Comparison of ENCODE assay signal across 7 cellular contexts in genomic region chr9:133275105-133276000, GRCh38. TPM values are rescaled to one million over a fixed set of nuclear protein-coding genes. Genes with fewer than 3 reads are reported as not detected.
DNase-seq lines count a peak whose midpoint lies in the region; ATAC-seq, FAIRE-seq and TF ChIP-seq lines count a peak whose summit lies in the region.

Gene ABO, minus strand, starts transcription at chr9:133275201.

- no TSS peak for BruUV-seq in HepG2 (replicated peaks; lab: Mats Ljungman, UMichigan)

- H3K9me3 Mint-ChIP-seq in stimulated activated naive CD8-positive, alpha-beta T cell treated with anti-CD3 and anti-CD28 coated beads, Interleukin-15, amount 100 ng/mL, for 72 hours, result peaks cover 0 to 7% of the 10 kb centered on the region in 2 donors

- H2AFZ ChIP-seq in HepG2 (ENCODE audit: low read length), result no peak within 1 kb of the TSS

- no peaks in the 10 kb centered on the region for H3K79me2 ChIP-seq in HepG2 (ENCODE audit: insufficient read depth, low read length)

- no peaks in the 10 kb centered on the region for H4K20me1 ChIP-seq in HepG2 (ENCODE audit: insufficient read depth, low read length)

- ATAC-seq in HepG2 (0 out of 3 replicates have a peak, but pooled peaks have one; percentile 35), GM18861 (IDR thresholded peaks at IDR 0.05; ENCODE audit: unreplicated experiment) (no peak)
- ATAC-seq in stimulated activated naive CD8-positive, alpha-beta T cell treated with anti-CD3 and anti-CD28 coated beads, Interleukin-15, amount 100 ng/mL, for 72 hours, result peak; percentile 63

- no peaks in the 10 kb centered on the region for H3K4me1 Mint-ChIP-seq in stimulated activated naive CD8-positive, alpha-beta T cell treated with anti-CD3 and anti-CD28 coated beads, Interleukin-15, amount 100 ng/mL, for 72 hours

- peaks cover 76% of the 10 kb centered on the region for H3K27me3 Mint-ChIP-seq in stimulated activated naive CD8-positive, alpha-beta T cell treated with anti-CD3 and anti-CD28 coated beads, Interleukin-15, amount 100 ng/mL, for 72 hours

- peak within 1 kb of the TSS in 1 of 2 donors; percentile 37 for H3K4me3 Mint-ChIP-seq in stimulated activated naive CD8-positive, alpha-beta T cell treated with anti-CD3 and anti-CD28 coated beads, Interleukin-15, amount 100 ng/mL, for 72 hours

- H3K4me2 ChIP-seq in HepG2 (ENCODE audit: low read depth, low read length), result no peak within 1 kb of the TSS

- H3K4me3 ChIP-seq in HUES6 (ENCODE audit: low read depth, low read length), result peak within 1 kb of the TSS; percentile 65
- H3K4me3 ChIP-seq in colonic mucosa, result peak within 1 kb of the TSS; percentile 65
- no peak within 1 kb of the TSS for H3K4me3 ChIP-seq in HepG2 (replicated peaks in 1 of 3; ENCODE audit: insufficient read depth in 1 of 3, low read depth in 2 of 3, low read length in 3 of 3)

- CTCF ChIA-PET in HepG2 (lab: Yijun Ruan, JAX; ENCODE audit: low intra/inter-chr PET ratio, low total read pairs), result no interaction called here

- peaks cover 12% of the 10 kb centered on the region for H3K9me3 ChIP-seq in HUES6 (ENCODE audit: control insufficient read depth, insufficient read depth, low read depth, low read length)
- no peaks in the 10 kb centered on the region for H3K9me3 ChIP-seq in colonic mucosa
- no peaks in the 10 kb centered on the region for H3K9me3 ChIP-seq in HepG2 (ENCODE audit: low read length)

- H3K36me3 ChIP-seq in HUES6 (ENCODE audit: control insufficient read depth, insufficient read depth, low read length), result no peaks in the 10 kb centered on the region
- H3K36me3 ChIP-seq in colonic mucosa, result no peaks in the 10 kb centered on the region
- H3K36me3 ChIP-seq in HepG2 (replicated peaks in 1 of 2; ENCODE audit: control insufficient read depth in 1 of 2, insufficient read depth in 2 of 2, low read length in 2 of 2), result no peaks in the 10 kb centered on the region

- H3K27ac ChIP-seq in HUES6 (ENCODE audit: low read depth, low read length) (no peak within 1 kb of the TSS), colonic mucosa (peak within 1 kb of the TSS; percentile 96), HepG2 (ENCODE audit: extremely low read length, insufficient read depth, low read length) (no peak within 1 kb of the TSS)

- in situ Hi-C loops in HepG2 (cut with HindIII; ENCODE audit: extremely low pct_ligation_motif_present, low pct_unique_long_range_greater_than_20kb) (no loop called here), KBM-7 (cut with MboI; ENCODE audit: low pct_unique_long_range_greater_than_20kb, low sequenced_read_pairs) (no loop called here)

- no peak for FAIRE-seq in HepG2 (lab: Jason Lieb, UNC)

- H3K9ac ChIP-seq in HUES6 (ENCODE audit: low read length), result peak within 1 kb of the TSS; percentile 48
- H3K9ac ChIP-seq in colonic mucosa (ENCODE audit: low read depth in 2 of 2, low read length in 2 of 2), result peak within 1 kb of the TSS; percentile 89 to 94
- no peak within 1 kb of the TSS for H3K9ac ChIP-seq in HepG2 (ENCODE audit: insufficient read depth, low read depth, low read length)

- intact Hi-C loops in colonic mucosa (cut with DNase I) (no loop called here), HepG2 (cut with micrococcal nuclease; ENCODE audit: unreplicated experiment) (no loop called here)

- POLR2A ChIA-PET in HepG2 (lab: Yijun Ruan, JAX), result no interaction called here

- H3K27me3 ChIP-seq in HUES6 (ENCODE audit: control insufficient read depth, insufficient read depth, low read length) (peaks cover 63% of the 10 kb centered on the region), colonic mucosa (no peaks in the 10 kb centered on the region), HepG2 (ENCODE audit: control insufficient read depth in 1 of 2, insufficient read depth in 2 of 2, low read length in 2 of 2) (peaks cover 0 to 28% of the 10 kb centered on the region in 2 experiments; a peak in 3 of 5 replicates)

- TF ChIP-seq CTCF in colonic mucosa (IDR thresholded peaks at IDR 0.05) (peak; percentile 23), HepG2 (CRISPR knock-in tag; IDR thresholded peaks at IDR 0.05) (no peak)

- DNase-seq in colonic mucosa, result peak; percentile 61
- DNase-seq in HepG2 (ENCODE audit: low spot score), result no peak
- DNase-seq in stimulated activated naive CD8-positive, alpha-beta T cell treated with anti-CD3 and anti-CD28 coated beads, Interleukin-15, amount 100 ng/mL, for 72 hours, result no peak
- DNase-seq in NCI-H187 treated with DMSO at 0.1 percent for 48 hours (lab: John Stamatoyannopoulos, UW), result no peak
- no peak for DNase-seq in KBM-7

- H3K4me1 ChIP-seq in HUES6 (ENCODE audit: control insufficient read depth, insufficient read depth, low read length) (peaks cover 7% of the 10 kb centered on the region), colonic mucosa (no peaks in the 10 kb centered on the region), HepG2 (ENCODE audit: insufficient read depth, low read length) (peaks cover 5% of the 10 kb centered on the region)

- no peak for TF ChIP-seq EP300 in HepG2 (IDR thresholded peaks at IDR 0.05; ENCODE audit: low read depth in 2 of 2, low read length in 2 of 2)
- no peak for TF ChIP-seq EP300 in HepG2 (CRISPR knock-in tag; IDR thresholded peaks at IDR 0.05; ENCODE audit: borderline replicate concordance)

- TF ChIP-seq POLR2A in HepG2 (IDR thresholded peaks at IDR 0.05; ENCODE audit: insufficient read depth in 1 of 2, low read depth in 2 of 2, low read length in 2 of 2), result no peak

- no peak for TF ChIP-seq RAD21 in HepG2 (CRISPR knock-in tag; IDR thresholded peaks at IDR 0.05)

- WGBS in HepG2 (ENCODE audit: low lambda C conversion rate), result 82% methylated on average over 11 of the region's 110 CpGs

- no peak within 1 kb of the TSS for H3K27ac Mint-ChIP-seq in stimulated activated naive CD8-positive, alpha-beta T cell treated with anti-CD3 and anti-CD28 coated beads, Interleukin-15, amount 100 ng/mL, for 72 hours

TF ChIP-seq in HepG2, 621 proteins besides CTCF, POLR2A, EP300 and RAD21:
- TF ChIP-seq ZFP37 (CRISPR knock-in tag; IDR thresholded peaks at IDR 0.05; ENCODE audit: borderline replicate concordance) (no peak), CERS6 (CRISPR knock-in tag; IDR thresholded peaks at IDR 0.05) (no peak), MTF2 (CRISPR knock-in tag; IDR thresholded peaks at IDR 0.05; ENCODE audit: borderline replicate concordance) (0 out of 2 replicates have a peak, but pooled peaks have one; percentile 34)

RNA-seq across cellular contexts. Expression of gene ABO, which starts in this region (rescaled TPM):
- total RNA-seq in colonic mucosa, result 10 to 100 TPM; 58.0 to 77.7 TPM
- not detected in 2 replicates for total RNA-seq in HepG2 (2016; rRNA removed; fragmentation: Illumina TruSeq; extraction: Trizol)
- not detected in 2 replicates for total RNA-seq in HepG2 (2016; cell fraction: cytosol; rRNA removed; fragmentation: Illumina TruSeq; extraction: Trizol; ENCODE audit: low read depth)
- 0.11 TPM in 1 of 2 replicates, not detected in the other for total RNA-seq in HepG2 (2016; cell fraction: insoluble cytoplasmic fraction; rRNA removed; fragmentation: Illumina TruSeq; extraction: Trizol)
- not detected in 2 replicates for total RNA-seq in HepG2 (2016; cell fraction: membrane; rRNA removed; fragmentation: Illumina TruSeq; extraction: Trizol)
- not detected in 2 replicates for total RNA-seq in HepG2 (2016; cell fraction: nucleus; rRNA removed; fragmentation: Illumina TruSeq; extraction: Trizol)
- polyA plus RNA-seq in HepG2 (2011; rRNA removed), result not detected in 2 replicates
- not detected in 2 replicates for polyA plus RNA-seq in HepG2 (2011; cell fraction: cytosol; rRNA removed)
- polyA plus RNA-seq in HepG2 (2011; cell fraction: nucleus; rRNA removed), result not detected in 2 replicates
- not detected in 2 replicates for polyA plus RNA-seq in HepG2 (2012)
- not detected in 2 replicates for polyA plus RNA-seq in HepG2 (2016; cell fraction: cytosol; fragmentation: Illumina TruSeq; extraction: Trizol; ENCODE audit: low read depth)
- polyA plus RNA-seq in HepG2 (2016; cell fraction: insoluble cytoplasmic fraction; fragmentation: Illumina TruSeq; extraction: Trizol; ENCODE audit: low read depth), result 0.10 TPM in 2 replicates
- polyA plus RNA-seq in HepG2 (2016; cell fraction: membrane; fragmentation: Illumina TruSeq; extraction: Trizol; ENCODE audit: low read depth), result not detected in 2 replicates
- polyA plus RNA-seq in HepG2 (2016; cell fraction: nucleus; fragmentation: Illumina TruSeq; extraction: Trizol; ENCODE audit: insufficient read depth, low read depth), result 0.18 and 0.21 TPM in 2 replicates
- 0.26 and 1.7 TPM in 2 replicates for polyA minus RNA-seq in HepG2 (2011; rRNA and poly(A)+ RNA removed; ENCODE audit: low replicate concordance)
- polyA minus RNA-seq in HepG2 (2011; cell fraction: cytosol; rRNA and poly(A)+ RNA removed), result not detected in 2 replicates
- polyA minus RNA-seq in HepG2 (2011; cell fraction: nucleus; rRNA and poly(A)+ RNA removed), result not detected in 2 replicates

Comparison
In these comparisons a context has a peak if more than half of its experiments do, and no peak if none do; other contexts are left out.
1. RNA of gene ABO (total RNA-seq): 58.0 to 77.7 TPM in colonic mucosa; 0.11 TPM in HepG2; every median in the first group is over 10 times any median in the second.
2. H3K4me3 ChIP-seq: peak in HUES6 (single experiment) and colonic mucosa (single experiment); none in HepG2 (0 of 3).